Comparison of ENCODE assay signal across 8 cellular contexts in genomic region chrX:154368630-154369452, GRCh38. TPM values are rescaled to one million over a fixed set of nuclear protein-coding genes. Genes with fewer than 3 reads are reported as not detected.
DNase-seq lines count a peak whose midpoint lies in the region; ATAC-seq and TF ChIP-seq lines count a peak whose summit lies in the region.

No MANE protein-coding gene starts in this region.

- no peaks in the 10 kb centered on the region for H3K9me3 Mint-ChIP-seq in activated T-helper 1 cell treated with anti-CD3 and anti-CD28 coated beads, Interleukin-12 subunit alpha, Interleukin-12 subunit beta, Interleukin-2, Interleukin-4 antibody, amounts not matched to agents 30 ng/mL and 10 ng/mL and 1 ng/mL, durations not matched to agents 14 hours and 24 hours and 36 hours
- H3K9me3 Mint-ChIP-seq in type B pancreatic cell = no peaks in the 10 kb centered on the region

- no TSS peak for BruUV-seq in Panc1 (replicated peaks; lab: Mats Ljungman, UMichigan)

- peak overlapping the region; percentile 90 for H3K27ac Mint-ChIP-seq in activated T-helper 1 cell treated with anti-CD3 and anti-CD28 coated beads, Interleukin-12 subunit alpha, Interleukin-12 subunit beta, Interleukin-2, Interleukin-4 antibody, amounts not matched to agents 30 ng/mL and 10 ng/mL and 1 ng/mL, durations not matched to agents 14 hours and 24 hours and 36 hours
- peak overlapping the region; percentile 71 for H3K27ac Mint-ChIP-seq in type B pancreatic cell

- peak overlapping the region; percentile 83 for H3K27ac ChIP-seq in Panc1 (ENCODE audit: low read length)
- peak overlapping the region; percentile 47 for H3K27ac ChIP-seq in parathyroid adenoma

- H3K27me3 Mint-ChIP-seq in activated T-helper 1 cell treated with anti-CD3 and anti-CD28 coated beads, Interleukin-12 subunit alpha, Interleukin-12 subunit beta, Interleukin-2, Interleukin-4 antibody, amounts not matched to agents 30 ng/mL and 10 ng/mL and 1 ng/mL, durations not matched to agents 14 hours and 24 hours and 36 hours (ENCODE audit: insufficient read depth) = no peaks in the 10 kb centered on the region
- no peaks in the 10 kb centered on the region for H3K27me3 Mint-ChIP-seq in type B pancreatic cell

- H3K36me3 ChIP-seq in Panc1 (ENCODE audit: control insufficient read depth, insufficient read depth, low read length) (no peaks in the 10 kb centered on the region), parathyroid adenoma (ENCODE audit: control insufficient read depth, insufficient read depth, low read length) (no peaks in the 10 kb centered on the region)

- POLR2A ChIA-PET in Panc1 (lab: Charles Lee) = no interaction called here

- TF ChIP-seq CTCF in Panc1 (IDR thresholded peaks at IDR 0.05) = no peak
- no peak for TF ChIP-seq CTCF in parathyroid adenoma (IDR thresholded peaks at IDR 0.05)
- no peak for TF ChIP-seq CTCF in type B pancreatic cell (conservative IDR thresholded peaks at IDR 0.05)

- DNase-seq in DMS53 treated with DMSO at 0.1 percent for 48 hours (lab: John Stamatoyannopoulos, UW; ENCODE audit: unreplicated experiment) = peak; percentile 58
- DNase-seq in Panc1 (ENCODE audit: low read depth, low spot score) = peak; percentile 78
- DNase-seq in activated T-helper 1 cell treated with anti-CD3 and anti-CD28 coated beads, Interleukin-12 subunit alpha, Interleukin-12 subunit beta, Interleukin-2, Interleukin-4 antibody, amounts not matched to agents 30 ng/mL and 10 ng/mL and 1 ng/mL, durations not matched to agents 14 hours and 24 hours and 36 hours (ENCODE audit: low spot score) = peak; percentile 82
- DNase-seq in fibroblast of the conjunctiva (ENCODE audit: low read depth) = peak; percentile 93
- no peak for DNase-seq in type B pancreatic cell (ENCODE audit: extremely low spot score, unreplicated experiment)

- peak overlapping the region; percentile 95 for H3K4me3 Mint-ChIP-seq in activated T-helper 1 cell treated with anti-CD3 and anti-CD28 coated beads, Interleukin-12 subunit alpha, Interleukin-12 subunit beta, Interleukin-2, Interleukin-4 antibody, amounts not matched to agents 30 ng/mL and 10 ng/mL and 1 ng/mL, durations not matched to agents 14 hours and 24 hours and 36 hours
- H3K4me3 Mint-ChIP-seq in type B pancreatic cell = peak overlapping the region; percentile 68

- no peaks in the 10 kb centered on the region for H3K9me3 ChIP-seq in Panc1 (ENCODE audit: control insufficient read depth, insufficient read depth, low read depth, low read length)
- no peaks in the 10 kb centered on the region for H3K9me3 ChIP-seq in parathyroid adenoma (ENCODE audit: control insufficient read depth, low read length)

- no peaks in the 10 kb centered on the region for H3K27me3 ChIP-seq in Panc1 (ENCODE audit: control insufficient read depth, insufficient read depth, low read length)
- H3K27me3 ChIP-seq in parathyroid adenoma (ENCODE audit: control insufficient read depth, insufficient read depth, low read length) = no peaks in the 10 kb centered on the region

- no peak overlapping the region for H2AFZ ChIP-seq in parathyroid adenoma

- peaks cover 11% of the 10 kb centered on the region for H3K4me1 Mint-ChIP-seq in activated T-helper 1 cell treated with anti-CD3 and anti-CD28 coated beads, Interleukin-12 subunit alpha, Interleukin-12 subunit beta, Interleukin-2, Interleukin-4 antibody, amounts not matched to agents 30 ng/mL and 10 ng/mL and 1 ng/mL, durations not matched to agents 14 hours and 24 hours and 36 hours (ENCODE audit: low read depth)
- no peaks in the 10 kb centered on the region for H3K4me1 Mint-ChIP-seq in type B pancreatic cell (ENCODE audit: unreplicated experiment)

- in situ Hi-C loops in Panc1 (cut with HindIII; ENCODE audit: low pct_unique_long_range_greater_than_20kb, low sequenced_read_pairs) = no loop called here

- peaks cover 12% of the 10 kb centered on the region for H3K36me3 Mint-ChIP-seq in activated T-helper 1 cell treated with anti-CD3 and anti-CD28 coated beads, Interleukin-12 subunit alpha, Interleukin-12 subunit beta, Interleukin-2, Interleukin-4 antibody, amounts not matched to agents 30 ng/mL and 10 ng/mL and 1 ng/mL, durations not matched to agents 14 hours and 24 hours and 36 hours (ENCODE audit: low read depth)
- H3K36me3 Mint-ChIP-seq in type B pancreatic cell = no peaks in the 10 kb centered on the region

- H3K4me2 ChIP-seq in parathyroid adenoma (ENCODE audit: low read length) = no peak overlapping the region

- CTCF ChIA-PET in Panc1 (lab: Charles Lee) = no interaction called here

- peak overlapping the region; percentile 81 to 96 for H3K4me3 ChIP-seq in Panc1 (ENCODE audit: low read depth in 2 of 2, low read length in 2 of 2)
- no peak overlapping the region for H3K4me3 ChIP-seq in parathyroid adenoma (ENCODE audit: low read depth, low read length)

- H3K9ac ChIP-seq in parathyroid adenoma = no peak overlapping the region

- intact Hi-C loops in Panc1 (cut with micrococcal nuclease; ENCODE audit: unreplicated experiment) = no loop called here
- intact Hi-C loops in activated T-helper 1 cell treated with anti-CD3 and anti-CD28 coated beads, Interleukin-12 subunit alpha, Interleukin-12 subunit beta, Interleukin-2, Interleukin-4 antibody, amounts not matched to agents 30 ng/mL and 10 ng/mL and 1 ng/mL, durations not matched to agents 14 hours and 24 hours and 36 hours (cut with micrococcal nuclease) = loop anchor here (1.0 to 2.0 kb wide), 4 partner anchors 9 to 396 kb away; partner anchors contain the start of genes ATP6AP1, TAFAZZIN and TMEM187

- H3K79me2 ChIP-seq in parathyroid adenoma = no peaks in the 10 kb centered on the region

- ATAC-seq in HG03045 (IDR thresholded peaks at IDR 0.05; ENCODE audit: unreplicated experiment) = peak; percentile 31
- peak; percentile 11 for ATAC-seq in Panc1
- no peak for ATAC-seq in HG02973 (IDR thresholded peaks at IDR 0.05; ENCODE audit: unreplicated experiment)

- H3K4me1 ChIP-seq in Panc1 (ENCODE audit: control insufficient read depth, insufficient read depth, low read length) (peaks cover 24% of the 10 kb centered on the region), parathyroid adenoma (no peaks in the 10 kb centered on the region)

RNA-seq across cellular contexts. Expression of gene FLNA, which starts 5.6 kb away (rescaled TPM):
- total RNA-seq in Panc1 (2021; ENCODE audit: unreplicated experiment) = 920 TPM
- polyA plus RNA-seq in Panc1 (2012; ENCODE audit: insufficient read length) = 914 TPM
- 854 and 873 TPM in 2 replicates for total RNA-seq in activated T-helper 1 cell treated with anti-CD3 and anti-CD28 coated beads, Interleukin-12 subunit alpha, Interleukin-12 subunit beta, Interleukin-2, Interleukin-4 antibody, amounts not matched to agents 30 ng/mL and 10 ng/mL and 1 ng/mL, durations not matched to agents 14 hours and 24 hours and 36 hours
- total RNA-seq in type B pancreatic cell (ENCODE audit: low replicate concordance) = 806 and 851 TPM in 2 replicates

RNA-seq across cellular contexts. Expression of gene EMD, which starts 10.3 kb away (rescaled TPM):
- total RNA-seq in Panc1 (2021; ENCODE audit: unreplicated experiment) = 178 TPM
- polyA plus RNA-seq in Panc1 (2012; ENCODE audit: insufficient read length) = 209 TPM
- total RNA-seq in activated T-helper 1 cell treated with anti-CD3 and anti-CD28 coated beads, Interleukin-12 subunit alpha, Interleukin-12 subunit beta, Interleukin-2, Interleukin-4 antibody, amounts not matched to agents 30 ng/mL and 10 ng/mL and 1 ng/mL, durations not matched to agents 14 hours and 24 hours and 36 hours = 83.3 and 85.5 TPM in 2 replicates
- total RNA-seq in type B pancreatic cell (ENCODE audit: low replicate concordance) = 56.7 and 62.7 TPM in 2 replicates

RNA-seq across cellular contexts. Expression of gene RPL10, which starts 29.3 kb away (rescaled TPM):
- total RNA-seq in Panc1 (2021; ENCODE audit: unreplicated experiment) (2,466 TPM), type B pancreatic cell (ENCODE audit: low replicate concordance) (2,880 and 3,042 TPM in 2 replicates)
- polyA plus RNA-seq in Panc1 (2012; ENCODE audit: insufficient read length) = 2,477 TPM
- total RNA-seq in activated T-helper 1 cell treated with anti-CD3 and anti-CD28 coated beads, Interleukin-12 subunit alpha, Interleukin-12 subunit beta, Interleukin-2, Interleukin-4 antibody, amounts not matched to agents 30 ng/mL and 10 ng/mL and 1 ng/mL, durations not matched to agents 14 hours and 24 hours and 36 hours = 2,208 and 2,261 TPM in 2 replicates

RNA-seq across cellular contexts. Expression of gene DNASE1L1, which starts 40.2 kb away (rescaled TPM):
- total RNA-seq in Panc1 (2021; ENCODE audit: unreplicated experiment) (60.4 TPM), type B pancreatic cell (ENCODE audit: low replicate concordance) (13.3 and 14.4 TPM in 2 replicates)
- 104 TPM for polyA plus RNA-seq in Panc1 (2012; ENCODE audit: insufficient read length)
- 12.4 and 14.5 TPM in 2 replicates for total RNA-seq in activated T-helper 1 cell treated with anti-CD3 and anti-CD28 coated beads, Interleukin-12 subunit alpha, Interleukin-12 subunit beta, Interleukin-2, Interleukin-4 antibody, amounts not matched to agents 30 ng/mL and 10 ng/mL and 1 ng/mL, durations not matched to agents 14 hours and 24 hours and 36 hours

RNA-seq across cellular contexts. Expression of gene TAFAZZIN, which starts 42.5 kb away (rescaled TPM):
- total RNA-seq in Panc1 (2021; ENCODE audit: unreplicated experiment) (113 TPM), type B pancreatic cell (ENCODE audit: low replicate concordance) (30.5 and 46.1 TPM in 2 replicates)
- 123 TPM for polyA plus RNA-seq in Panc1 (2012; ENCODE audit: insufficient read length)
- total RNA-seq in activated T-helper 1 cell treated with anti-CD3 and anti-CD28 coated beads, Interleukin-12 subunit alpha, Interleukin-12 subunit beta, Interleukin-2, Interleukin-4 antibody, amounts not matched to agents 30 ng/mL and 10 ng/mL and 1 ng/mL, durations not matched to agents 14 hours and 24 hours and 36 hours = 65.2 and 69.2 TPM in 2 replicates
